19 cellular contexts compared by ENCODE assay signal in genomic region chr1:165254376-165254775, GRCh38.
DNase-seq lines count a peak whose midpoint lies in the region; FAIRE-seq and TF ChIP-seq lines count a peak whose summit lies in the region.
"Had no signal": no experiment of that assay in that cellular context is flagged by ENCODE, and none has a peak within 500 bp of the region (broad histone marks: within the 10 kb centered on the region; RNA-seq: fewer than 3 reads in every experiment).

No MANE protein-coding gene starts in this region.

- CTCF ChIA-PET in H1 (lab: Charles Lee; ENCODE audit: partially characterized antibody), result interaction anchor here (0.6 to 7.9 kb wide), 8 partner anchors 10 to 114 kb away, joined by 3 to 70 read pairs (median 3); no protein-coding TSS in a partner anchor

- H4K20me1 ChIP-seq in H1 (replicated peaks in 1 of 2; ENCODE audit: control insufficient read depth in 1 of 2, insufficient read depth in 2 of 2, low read length in 2 of 2), result no peaks in the 10 kb centered on the region
- H4K20me1 ChIP-seq in neural progenitor cell (ENCODE audit: low read depth), result peaks cover 17% of the 10 kb centered on the region

- H2AK5ac ChIP-seq in H1 (ENCODE audit: low read depth, low read length), result 0 out of 2 replicates have a peak overlapping the region, but pooled peaks have one; percentile 34

- H3K4me3 Mint-ChIP-seq in neural progenitor cell, result no peak overlapping the region
- H3K4me3 Mint-ChIP-seq: B cell, HFFc6 had no signal

- no peak overlapping the region for H2BK12ac ChIP-seq in H1 (ENCODE audit: low read depth, low read length)

- H3K79me1 ChIP-seq in H1 (ENCODE audit: low read depth, low read length), result no peaks in the 10 kb centered on the region

- peaks cover 11% of the 10 kb centered on the region for H3K27me3 Mint-ChIP-seq in neural progenitor cell (ENCODE audit: insufficient read depth, low read depth)

- no peak for FAIRE-seq in H1 (lab: Jason Lieb, UNC)

- no peak overlapping the region for H2BK15ac ChIP-seq in H1 (ENCODE audit: low read length)

- H3K9me3 Mint-ChIP-seq in neural progenitor cell, result peaks cover 13% of the 10 kb centered on the region
- H3K9me3 Mint-ChIP-seq: HFFc6 had no signal

- peak in 2 of 3 experiments; percentile 6 to 56 for DNase-seq in NCI-H1417 (lab: John Stamatoyannopoulos, UW)
- no peak for DNase-seq in NCI-H1417 treated with DMSO at 0.1 percent for 48 hours (lab: John Stamatoyannopoulos, UW)
- peak; percentile 69 for DNase-seq in NCI-H2171 treated with DMSO at 0.1 percent for 48 hours (lab: John Stamatoyannopoulos, UW)
- DNase-seq in H1 (ENCODE audit: low read depth in 1 of 2, low spot score in 2 of 2), result no peak
- no peak for DNase-seq in neural progenitor cell (ENCODE audit: low spot score)
- DNase-seq in tibial nerve (ENCODE audit: low spot score in 2 of 2), result no peak
- no peak for DNase-seq in inferior parietal cortex (ENCODE audit: extremely low spot score)
- no peak for DNase-seq in activated gamma-delta T cell treated with Interleukin-2 at 50 U/mL for 16 hours
- DNase-seq: 8988T, COR-L47, DMS153, H7, HFFc6, KBM-7, NCI-H1105, NCI-H1694 treated with DMSO at 0.1 percent for 48 hours, NCI-H2227 treated with DMSO at 0.1 percent for 48 hours, NCI-H774 had no signal

- H3K4me1 ChIP-seq in H1 (replicated peaks in 1 of 4; ENCODE audit: control insufficient read depth in 3 of 4, insufficient read depth in 4 of 4, low read length in 3 of 4), result peaks cover 0 to 5% (median 2%) of the 10 kb centered on the region in 4 experiments; a peak in 5 of 7 replicates
- H3K4me1 ChIP-seq in neural progenitor cell, result peaks cover 39% of the 10 kb centered on the region
- H3K4me1 ChIP-seq in tibial nerve, result no peaks in the 10 kb centered on the region

- no peak overlapping the region for H2AFZ ChIP-seq in H1 (ENCODE audit: low read length)
- no peak overlapping the region for H2AFZ ChIP-seq in neural progenitor cell (replicated peaks)

- H3K4ac ChIP-seq in H1 (replicated peaks; ENCODE audit: insufficient read length, low read depth, low read length), result no peak overlapping the region

- no peak overlapping the region for H3K9ac ChIP-seq in H1 (replicated peaks in 1 of 4; ENCODE audit: extremely low read depth in 1 of 4, low read depth in 3 of 4, low read length in 3 of 4)
- no peak overlapping the region for H3K9ac ChIP-seq in neural progenitor cell

- H2BK20ac ChIP-seq in H1 (ENCODE audit: low read length), result no peak overlapping the region

- H3K9me3 ChIP-seq in H1 (ENCODE audit: insufficient read depth in 2 of 2, low read depth in 1 of 2, low read length in 1 of 2) (no peaks in the 10 kb centered on the region; a peak in 1 of 4 replicates), neural progenitor cell (ENCODE audit: low read depth) (no peaks in the 10 kb centered on the region), tibial nerve (no peaks in the 10 kb centered on the region)

- POLR2A ChIA-PET in H1 (lab: Charles Lee; ENCODE audit: partially characterized antibody), result no interaction called here

- peak overlapping the region; percentile 5 for H3K27ac Mint-ChIP-seq in neural progenitor cell
- H3K27ac Mint-ChIP-seq: B cell, HFFc6 had no signal

- H4K91ac ChIP-seq in H1 (replicated peaks; ENCODE audit: insufficient read length, low read length), result no peak overlapping the region

- H2BK120ac ChIP-seq in H1 (replicated peaks; ENCODE audit: low read depth, low read length), result no peak overlapping the region

- TF ChIP-seq RAD21 in H1 (IDR thresholded peaks at IDR 0.05 in 1 of 2, conservative IDR thresholded peaks at IDR 0.05 in 1 of 2; ENCODE audit: low read depth in 2 of 2, low read length in 2 of 2), result no peak

- H3K36me3 ChIP-seq in H1 (ENCODE audit: control insufficient read depth in 2 of 4, insufficient read depth in 4 of 4, low read length in 3 of 4), result no peaks in the 10 kb centered on the region
- no peaks in the 10 kb centered on the region for H3K36me3 ChIP-seq in neural progenitor cell
- H3K36me3 ChIP-seq in tibial nerve, result no peaks in the 10 kb centered on the region

- TF ChIP-seq POLR2A in H1 (IDR thresholded peaks at IDR 0.05; ENCODE audit: control extremely low read depth in 1 of 2, low read depth in 2 of 2, low read length in 2 of 2), result no peak
- no peak for TF ChIP-seq POLR2A in tibial nerve (IDR thresholded peaks at IDR 0.05)

- H3K23ac ChIP-seq in H1 (ENCODE audit: insufficient read length), result no peak overlapping the region

- no peak overlapping the region for H3K18ac ChIP-seq in H1 (ENCODE audit: extremely low read depth, low read length)

- peaks cover 3% of the 10 kb centered on the region for H3K36me3 Mint-ChIP-seq in neural progenitor cell

- H3K4me2 ChIP-seq in H1 (ENCODE audit: insufficient read depth in 1 of 2, low read depth in 2 of 2, low read length in 2 of 2) (no peak overlapping the region), neural progenitor cell (peak overlapping the region; percentile 43)

- TF ChIP-seq CTCF in H1 (IDR thresholded peaks at IDR 0.05; ENCODE audit: control extremely low read depth in 1 of 3, insufficient read depth in 1 of 3, low read depth in 1 of 3, low read length in 3 of 3) (no peak), neural progenitor cell (IDR thresholded peaks at IDR 0.05) (no peak), tibial nerve (IDR thresholded peaks at IDR 0.05) (no peak)

- H3K23me2 ChIP-seq in H1 (ENCODE audit: low read depth, low read length), result no peaks in the 10 kb centered on the region

- peaks cover 0 to 3% (median 1%) of the 10 kb centered on the region in 4 experiments; a peak in 4 of 7 replicates for H3K27me3 ChIP-seq in H1 (replicated peaks in 1 of 4; ENCODE audit: control insufficient read depth in 3 of 4, extremely low read depth in 1 of 4, insufficient read depth in 3 of 4, low read length in 3 of 4)
- H3K27me3 ChIP-seq in neural progenitor cell, result no peaks in the 10 kb centered on the region
- H3K27me3 ChIP-seq in tibial nerve, result no peaks in the 10 kb centered on the region

- TF ChIP-seq EP300 in H1 (IDR thresholded peaks at IDR 0.05; ENCODE audit: borderline replicate concordance in 1 of 2, low read depth in 2 of 2, low read length in 2 of 2) (no peak), tibial nerve (IDR thresholded peaks at IDR 0.05) (no peak)

- WGBS in H1 (ENCODE audit: extremely low coverage in 1 of 2, insufficient coverage in 1 of 2, insufficient read length in 1 of 2, insufficient replicate concordance in 2 of 2, low coverage in 1 of 2, low lambda C conversion rate in 2 of 2, missing lambda C conversion rate in 1 of 2), 2 experiments, result 84% methylated on average over 4 of the region's 4 CpGs; no CpG with 5 or more reads in 1 of the 2 experiments
- WGBS in tibial nerve, 2 donors, result 64 to 80% methylated on average over 4 of the region's 4 CpGs

- H4K8ac ChIP-seq in H1 (ENCODE audit: extremely low read depth, insufficient read depth, low read length), result peak overlapping the region; percentile 12; the same call in 1 of the 2 replicates

- H3K56ac ChIP-seq in H1 (replicated peaks; ENCODE audit: insufficient read length, low read depth, low read length), result no peak overlapping the region

- no peak overlapping the region for H3K27ac ChIP-seq in H1 (ENCODE audit: low read depth, low read length)
- no peak overlapping the region for H3K27ac ChIP-seq in neural progenitor cell
- no peak overlapping the region for H3K27ac ChIP-seq in tibial nerve

- H3K79me2 ChIP-seq in H1 (ENCODE audit: control insufficient read depth in 1 of 2, insufficient read depth in 2 of 2, low read length in 2 of 2) (no peaks in the 10 kb centered on the region), neural progenitor cell (ENCODE audit: low read depth) (no peaks in the 10 kb centered on the region)

- H4K5ac ChIP-seq in H1 (ENCODE audit: insufficient read length, low read depth, low read length), result no peak overlapping the region

- H3K4me3 ChIP-seq in H1 (ENCODE audit: extremely low read depth in 1 of 4, insufficient read depth in 2 of 4, low read depth in 3 of 4, low read length in 4 of 4) (no peak overlapping the region), neural progenitor cell (no peak overlapping the region), tibial nerve (no peak overlapping the region)

- H2BK5ac ChIP-seq in H1 (ENCODE audit: low read depth, low read length), result no peak overlapping the region

- H3F3A ChIP-seq in neural progenitor cell (ENCODE audit: low read depth), result peaks cover 22% of the 10 kb centered on the region

- peaks cover 35% of the 10 kb centered on the region for H3K4me1 Mint-ChIP-seq in neural progenitor cell
- H3K4me1 Mint-ChIP-seq: B cell had no signal

- no peak overlapping the region for H3K14ac ChIP-seq in H1 (ENCODE audit: insufficient read length)

TF ChIP-seq in H1, 55 proteins besides CTCF, POLR2A, EP300 and RAD21 (continues in another document):
- TF ChIP-seq SP1 (IDR thresholded peaks at IDR 0.05; ENCODE audit: low read depth, low read length), result no peak
- TF ChIP-seq BRCA1 (IDR thresholded peaks at IDR 0.05; ENCODE audit: low read depth, low read length), result no peak
- TF ChIP-seq CBX5 (IDR thresholded peaks at IDR 0.05; ENCODE audit: low read depth, low read length), result no peak
- no peak for TF ChIP-seq ATF3 (IDR thresholded peaks at IDR 0.05; ENCODE audit: insufficient read depth, low read depth, low read length)
- no peak for TF ChIP-seq CBX8 (IDR thresholded peaks at IDR 0.05; ENCODE audit: borderline replicate concordance, low read depth, low read length)
- TF ChIP-seq SIN3A (conservative IDR thresholded peaks at IDR 0.05 in 1 of 2, IDR thresholded peaks at IDR 0.05 in 1 of 2; ENCODE audit: low read depth in 1 of 2, low read length in 2 of 2), result no peak
- TF ChIP-seq POLR2AphosphoS5 (IDR thresholded peaks at IDR 0.05; ENCODE audit: low read depth, low read length), result no peak
- TF ChIP-seq SP4 (IDR thresholded peaks at IDR 0.05; ENCODE audit: low read length), result no peak
- no peak for TF ChIP-seq E2F6 (IDR thresholded peaks at IDR 0.05)

Comparison
In these comparisons a context has a peak if more than half of its experiments do, and no peak if none do; other contexts are left out.
1. DNase-seq: peak in NCI-H1417 (2 of 3) and NCI-H2171 treated with DMSO at 0.1 percent for 48 hours (single experiment); none in NCI-H1417 treated with DMSO at 0.1 percent for 48 hours (single experiment), H1 (0 of 2), neural progenitor cell (single experiment), tibial nerve (0 of 2), inferior parietal cortex (single experiment) and activated gamma-delta T cell treated with Interleukin-2 at 50 U/mL for 16 hours (single experiment).